Comparison of ENCODE assay signal across 29 cellular contexts in the genomic region with DNA sequence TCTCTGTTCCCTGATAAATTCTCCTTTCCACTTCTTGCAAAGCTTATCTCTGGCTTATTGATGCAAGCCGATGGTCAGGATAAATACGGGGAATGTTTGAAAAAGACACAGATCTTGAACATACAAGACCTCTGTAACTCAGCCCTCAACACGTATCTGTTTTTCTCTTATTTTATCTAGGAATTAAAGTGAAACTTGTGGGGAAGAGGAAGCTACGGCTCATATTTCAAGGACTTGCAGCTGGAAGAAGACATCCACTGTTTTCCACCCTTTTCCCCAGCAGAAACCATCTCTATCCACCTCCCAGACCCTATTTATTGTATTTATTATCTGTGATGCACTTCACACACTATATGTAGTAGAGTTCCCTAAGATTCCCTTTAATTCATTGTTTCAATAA.
"Had no signal": no experiment of that assay in that cellular context is flagged by ENCODE, and none has a peak within 500 bp of the region (broad histone marks: within the 10 kb centered on the region; RNA-seq: fewer than 3 reads in every experiment).

No MANE protein-coding gene starts in this region.

- H3K9me3 ChIP-seq: heart right ventricle, left lung, lower lobe of right lung, neutrophil, ovary, right atrium auricular region, right lobe of liver, tibial nerve, uterus had no signal

- H3K27me3 Mint-ChIP-seq: stimulated activated memory B cell treated with anti-CD40 and anti-IgM and Interleukin-4, amounts not matched to agents 10 μg/mL and 1 μg/mL and 100 μg/mL, for 72 hours; type B pancreatic cell had no signal

- H3K4me3 Mint-ChIP-seq: naive thymus-derived CD8-positive, alpha-beta T cell; nephron progenitor cell; neural progenitor cell; stimulated activated memory B cell treated with anti-CD40 and anti-IgM and Interleukin-4, amounts not matched to agents 10 μg/mL and 1 μg/mL and 100 μg/mL, for 72 hours; stimulated activated naive CD8-positive, alpha-beta T cell treated with anti-CD3 and anti-CD28 coated beads, Interleukin-15, amount 100 ng/mL, for 72 hours; type B pancreatic cell had no signal

- H3K27me3 ChIP-seq: heart right ventricle, left lung, neural progenitor cell, neutrophil, ovary, right atrium auricular region, right lobe of liver, tibial nerve, uterus had no signal

- ATAC-seq: heart right ventricle; left colon; left lung; lower lobe of right lung; naive thymus-derived CD8-positive, alpha-beta T cell; right lobe of liver; stimulated activated memory B cell treated with anti-CD40 and anti-IgM and Interleukin-4, amounts not matched to agents 10 μg/mL and 1 μg/mL and 100 μg/mL, for 72 hours; stimulated activated naive CD8-positive, alpha-beta T cell treated with anti-CD3 and anti-CD28 coated beads, Interleukin-15, amount 100 ng/mL, for 72 hours had no signal

- H3K36me3 Mint-ChIP-seq: neural progenitor cell; stimulated activated memory B cell treated with anti-CD40 and anti-IgM and Interleukin-4, amounts not matched to agents 10 μg/mL and 1 μg/mL and 100 μg/mL, for 72 hours; type B pancreatic cell had no signal

- H3K27ac ChIP-seq: heart right ventricle, left lung, lower lobe of right lung, neural progenitor cell, neutrophil, ovary, right atrium auricular region, right lobe of liver, tibial nerve, uterus had no signal

- H3K9me3 Mint-ChIP-seq: nephron progenitor cell; neural progenitor cell; stimulated activated memory B cell treated with anti-CD40 and anti-IgM and Interleukin-4, amounts not matched to agents 10 μg/mL and 1 μg/mL and 100 μg/mL, for 72 hours; type B pancreatic cell had no signal

- H3K4me3 ChIP-seq: heart right ventricle, left lung, lower lobe of right lung, neural progenitor cell, ovary, right atrium auricular region, right lobe of liver, tibial nerve, uterus had no signal

- H3K9ac ChIP-seq: neural progenitor cell had no signal

- H3K4me1 ChIP-seq: neural progenitor cell, uterus had no signal

- DNase-seq: heart right ventricle; hippocampal formation; kidney; left colon; left lung; lower lobe of right lung; mammary epithelial cell; mesenchymal stem cell; naive thymus-derived CD8-positive, alpha-beta T cell; nephron progenitor cell; occipital lobe; ovary; right lobe of liver; small intestine; stimulated activated CD4-positive, alpha-beta T cell treated with anti-CD3 and anti-CD28 coated beads, Interleukin-1b, Interleukin-23, amount 100 ng/mL, for 48 hours; stimulated activated CD4-positive, alpha-beta T cell treated with anti-CD3 and anti-CD28 coated beads, Interleukin-2, amount 100 ng/mL, for 48 hours; stimulated activated CD4-positive, alpha-beta T cell treated with anti-CD3 and anti-CD28 coated beads, Interleukin-4, amount 100 ng/mL, for 4 hours; stimulated activated CD8-positive, alpha-beta memory T cell treated with anti-CD3 and anti-CD28 coated beads, Interleukin-4, amount 100 ng/mL, for 48 hours; stimulated activated naive CD4-positive, alpha-beta T cell treated with Interleukin-2 at 50 U/mL for 16 hours; stimulated activated naive CD8-positive, alpha-beta T cell treated with anti-CD3 and anti-CD28 coated beads, Interleukin-15, amount 100 ng/mL, for 72 hours; substantia nigra; uterus had no signal

- H3K27ac Mint-ChIP-seq: nephron progenitor cell; neural progenitor cell; progenitor cell of endocrine pancreas; stimulated activated memory B cell treated with anti-CD40 and anti-IgM and Interleukin-4, amounts not matched to agents 10 μg/mL and 1 μg/mL and 100 μg/mL, for 72 hours; stimulated activated naive CD8-positive, alpha-beta T cell treated with anti-CD3 and anti-CD28 coated beads, Interleukin-15, amount 100 ng/mL, for 72 hours; type B pancreatic cell had no signal

- H3K36me3 ChIP-seq: heart right ventricle, left lung, lower lobe of right lung, neural progenitor cell, neutrophil, ovary, right atrium auricular region, right lobe of liver, tibial nerve, uterus had no signal

- H2AFZ ChIP-seq: neural progenitor cell had no signal

- H3K4me2 ChIP-seq: neural progenitor cell had no signal
